ENCODE assay signal across 17 cellular contexts in genomic region chr4:81106150-81106549, GRCh38.
"Had no signal": no experiment of that assay in that cellular context is flagged by ENCODE, and none has a peak within 500 bp of the region (broad histone marks: within the 10 kb centered on the region; RNA-seq: fewer than 3 reads in every experiment).

No MANE protein-coding gene starts in this region.

- H3K4me3 Mint-ChIP-seq: endodermal cell; natural killer cell; neural crest cell; stimulated activated naive CD8-positive, alpha-beta T cell treated with anti-CD3 and anti-CD28 coated beads, Interleukin-15, Interleukin-2, amounts not matched to agents 100 ng/mL and 50 ng/mL, for 24 hours had no signal

- ATAC-seq: foreskin keratinocyte, heart left ventricle, left lobe of liver, mucosa of descending colon, natural killer cell, upper lobe of right lung had no signal

- H3K27me3 Mint-ChIP-seq: stimulated activated naive CD8-positive, alpha-beta T cell treated with anti-CD3 and anti-CD28 coated beads, Interleukin-15, Interleukin-2, amounts not matched to agents 100 ng/mL and 50 ng/mL, for 24 hours had no signal

- H3K4me1 Mint-ChIP-seq: natural killer cell, neural crest cell had no signal

- H3K27ac Mint-ChIP-seq: endodermal cell; natural killer cell; stimulated activated naive CD8-positive, alpha-beta T cell treated with anti-CD3 and anti-CD28 coated beads, Interleukin-15, Interleukin-2, amounts not matched to agents 100 ng/mL and 50 ng/mL, for 24 hours had no signal

- DNase-seq: effector CD4-positive, alpha-beta T cell; endodermal cell; erythroblast; foreskin keratinocyte; heart left ventricle; hippocampal formation; kidney glomerular epithelial cell; mammary epithelial cell; mucosa of descending colon; natural killer cell; small intestine; stimulated activated CD4-positive, alpha-beta T cell treated with anti-CD3 and anti-CD28 coated beads, Interleukin-12 subunit alpha, Interleukin-12 subunit beta, amount 100 ng/mL, for 4 hours; testis; upper lobe of right lung had no signal

- H3K9me3 Mint-ChIP-seq: stimulated activated naive CD8-positive, alpha-beta T cell treated with anti-CD3 and anti-CD28 coated beads, Interleukin-15, Interleukin-2, amounts not matched to agents 100 ng/mL and 50 ng/mL, for 24 hours had no signal

- H3K36me3 Mint-ChIP-seq: natural killer cell had no signal
